ENCODE assay signal across 18 cellular contexts in genomic region chr11:1126491-1126926, GRCh38. TPM values are rescaled to one million over a fixed set of nuclear protein-coding genes. Genes with fewer than 3 reads are reported as not detected.
"Had no signal": no experiment of that assay in that cellular context is flagged by ENCODE, and none has a peak within 500 bp of the region (broad histone marks: within the 10 kb centered on the region; RNA-seq: fewer than 3 reads in every experiment).

No MANE protein-coding gene starts in this region.

- H3K4me3 Mint-ChIP-seq: activated CD4-positive, alpha-beta T cell treated with anti-CD3 and anti-CD28 coated beads, Interleukin-2, amount 10 ng/mL, durations not matched to agents 7 days and 5 days; activated T-helper 17 cell treated with anti-CD3 and anti-CD28 coated beads, Interleukin-2, amount 50 U/mL, for 72 hours; naive B cell; stimulated activated memory B cell treated with anti-CD40 and anti-IgM and Interleukin-4, amounts not matched to agents 10 μg/mL and 1 μg/mL and 100 μg/mL, for 72 hours; T-helper 2 cell treated with Interferon-gamma antibody and Interleukin-4, amounts not matched to agents 5 μg/mL and 100 μg/mL, for 36 hours; WTC11 had no signal

- H3K4me3 ChIP-seq: ascending aorta, gastrocnemius medialis, mucosa of descending colon, pancreas, vagina had no signal

- H3K27ac Mint-ChIP-seq: activated CD4-positive, alpha-beta T cell treated with anti-CD3 and anti-CD28 coated beads, Interleukin-2, amount 10 ng/mL, durations not matched to agents 7 days and 5 days; activated T-helper 17 cell treated with anti-CD3 and anti-CD28 coated beads, Interleukin-2, amount 50 U/mL, for 72 hours; stimulated activated memory B cell treated with anti-CD40 and anti-IgM and Interleukin-4, amounts not matched to agents 10 μg/mL and 1 μg/mL and 100 μg/mL, for 72 hours; T-helper 2 cell treated with Interferon-gamma antibody and Interleukin-4, amounts not matched to agents 5 μg/mL and 100 μg/mL, for 36 hours; WTC11 had no signal

- H3K27ac ChIP-seq: ascending aorta, gastrocnemius medialis, pancreas, vagina had no signal

- H3K36me3 Mint-ChIP-seq: WTC11 had no signal

- H3K9me3 ChIP-seq: ascending aorta, gastrocnemius medialis, mucosa of descending colon, pancreas, vagina had no signal

- ATAC-seq: esophagus mucosa; gastrocnemius medialis; mucosa of descending colon; pancreas; sciatic nerve; stimulated activated memory B cell treated with anti-CD40 and anti-IgM and Interleukin-4, amounts not matched to agents 10 μg/mL and 1 μg/mL and 100 μg/mL, for 72 hours; WTC11 had no signal

- DNase-seq: activated CD4-positive, alpha-beta T cell treated with anti-CD3 and anti-CD28 coated beads, Interleukin-2, amount 10 ng/mL, durations not matched to agents 7 days and 5 days; activated naive CD4-positive, alpha-beta T cell treated with anti-CD3 and anti-CD28 coated beads, Interleukin-2, amount 50 U/mL, for 16 hours; cortex of kidney; gastrocnemius medialis; kidney glomerular epithelial cell; mesenchymal stem cell; mucosa of descending colon; naive B cell had no signal

- H3K4me1 Mint-ChIP-seq: activated CD4-positive, alpha-beta T cell treated with anti-CD3 and anti-CD28 coated beads, Interleukin-2, amount 10 ng/mL, durations not matched to agents 7 days and 5 days; stimulated activated memory B cell treated with anti-CD40 and anti-IgM and Interleukin-4, amounts not matched to agents 10 μg/mL and 1 μg/mL and 100 μg/mL, for 72 hours; WTC11 had no signal

- H3K4me1 ChIP-seq: ascending aorta, gastrocnemius medialis, pancreas, vagina had no signal

- H3K36me3 ChIP-seq: ascending aorta, gastrocnemius medialis, pancreas, vagina had no signal

- FAIRE-seq: pancreas, TTC549 had no signal

- H3K27me3 ChIP-seq: ascending aorta, pancreas, vagina had no signal

- H3K27me3 Mint-ChIP-seq: activated CD4-positive, alpha-beta T cell treated with anti-CD3 and anti-CD28 coated beads, Interleukin-2, amount 10 ng/mL, durations not matched to agents 7 days and 5 days had no signal

RNA-seq across cellular contexts. Expression of gene MUC5AC, which starts 31.2 kb away (rescaled TPM):
- total RNA-seq: activated CD4-positive, alpha-beta T cell treated with anti-CD3 and anti-CD28 coated beads, Interleukin-2, amount 10 ng/mL, durations not matched to agents 7 days and 5 days; activated T-helper 17 cell treated with anti-CD3 and anti-CD28 coated beads, Interleukin-2, amount 50 U/mL, for 72 hours; esophagus mucosa; gastrocnemius medialis; vagina had no signal

RNA-seq across cellular contexts. Expression of gene MUC2, which starts 51.8 kb away (rescaled TPM):
- total RNA-seq: activated CD4-positive, alpha-beta T cell treated with anti-CD3 and anti-CD28 coated beads, Interleukin-2, amount 10 ng/mL, durations not matched to agents 7 days and 5 days; activated T-helper 17 cell treated with anti-CD3 and anti-CD28 coated beads, Interleukin-2, amount 50 U/mL, for 72 hours; sciatic nerve; vagina had no signal
